27 cellular contexts compared by ENCODE assay signal in the genomic region with DNA sequence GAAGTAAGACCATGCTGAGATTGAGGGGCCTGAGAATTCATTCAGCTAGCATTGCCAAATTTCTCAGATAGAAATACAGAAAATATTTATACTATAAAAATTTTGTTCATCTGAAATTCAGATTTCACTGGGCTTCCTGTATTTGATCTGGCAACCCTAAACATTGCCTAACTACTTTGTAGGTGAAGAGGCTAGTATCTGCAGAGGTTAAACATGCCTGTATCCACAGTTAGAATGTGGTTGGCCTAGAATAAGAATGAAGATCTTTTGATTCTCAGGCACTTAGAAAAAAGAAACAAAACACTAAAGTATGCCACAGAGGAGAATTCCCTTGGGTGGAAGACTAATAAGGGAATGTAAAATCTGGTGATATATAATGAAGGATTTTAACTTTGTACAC.
"Had no signal": no experiment of that assay in that cellular context is flagged by ENCODE, and none has a peak within 500 bp of the region (broad histone marks: within the 10 kb centered on the region; RNA-seq: fewer than 3 reads in every experiment).

No MANE protein-coding gene starts in this region.

- H3K4me1 ChIP-seq: colonic mucosa, esophagus muscularis mucosa, foreskin keratinocyte, gastrocnemius medialis, gastroesophageal sphincter, heart left ventricle, heart right ventricle had no signal

- ATAC-seq: effector memory CD8-positive, alpha-beta T cell; esophagus mucosa; foreskin keratinocyte; gastrocnemius medialis; gastroesophageal sphincter; heart left ventricle; heart right ventricle had no signal

- H3K36me3 ChIP-seq: colonic mucosa, esophagus muscularis mucosa, esophagus squamous epithelium, gastrocnemius medialis, gastroesophageal sphincter, heart left ventricle, heart right ventricle had no signal

- H3K27me3 ChIP-seq: colonic mucosa, dorsolateral prefrontal cortex, esophagus muscularis mucosa, esophagus squamous epithelium, foreskin keratinocyte, gastrocnemius medialis, gastroesophageal sphincter, heart left ventricle, heart right ventricle had no signal

- H3K9me3 ChIP-seq: colonic mucosa, esophagus muscularis mucosa, gastrocnemius medialis, gastroesophageal sphincter had no signal

- H3K27ac ChIP-seq: colonic mucosa, coronary artery, dorsolateral prefrontal cortex, epithelial cell of prostate, esophagus muscularis mucosa, esophagus squamous epithelium, foreskin keratinocyte, gastrocnemius medialis, gastroesophageal sphincter, heart left ventricle, heart right ventricle had no signal

- H3K4me3 ChIP-seq: colonic mucosa, coronary artery, dorsolateral prefrontal cortex, esophagus muscularis mucosa, esophagus squamous epithelium, gastrocnemius medialis, gastroesophageal sphincter, heart left ventricle, heart right ventricle had no signal

- DNase-seq: colonic mucosa; dermis blood vessel endothelial cell; dorsolateral prefrontal cortex; effector CD4-positive, alpha-beta T cell; effector CD8-positive, alpha-beta T cell; effector memory CD4-positive, alpha-beta T cell; effector memory CD8-positive, alpha-beta T cell; endodermal cell; erythroblast; esophagus squamous epithelium; foreskin fibroblast; foreskin keratinocyte; foreskin melanocyte; gastrocnemius medialis; glutamatergic neuron; head of caudate nucleus; heart left ventricle; heart right ventricle had no signal

- FAIRE-seq: colon, endometrium, endothelial cell of umbilical vein, frontal cortex had no signal
